ENCODE assay signal across 32 cellular contexts in genomic region chr11:45892856-45893255, GRCh38. TPM values are rescaled to one million over a fixed set of nuclear protein-coding genes. Genes with fewer than 3 reads are reported as not detected.
"Had no signal": no experiment of that assay in that cellular context is flagged by ENCODE, and none has a peak within 500 bp of the region (broad histone marks: within the 10 kb centered on the region; RNA-seq: fewer than 3 reads in every experiment).

No MANE protein-coding gene starts in this region.

- H3K9me3 ChIP-seq: heart left ventricle, sigmoid colon, thyroid gland, upper lobe of right lung had no signal

- H3K36me3 ChIP-seq: brain microvascular endothelial cell, heart left ventricle, sigmoid colon, thyroid gland, upper lobe of right lung had no signal

- ATAC-seq: natural killer cell; stimulated activated memory B cell treated with anti-CD40 and anti-IgM and Interleukin-4, amounts not matched to agents 10 μg/mL and 1 μg/mL and 100 μg/mL, for 72 hours; stimulated activated naive CD8-positive, alpha-beta T cell treated with anti-CD3 and anti-CD28 coated beads, Interleukin-15, amount 100 ng/mL, for 72 hours; upper lobe of right lung had no signal

- DNase-seq: activated CD4-positive, alpha-beta memory T cell treated with anti-CD3 and anti-CD28 coated beads, Interleukin-2, amount 10 ng/mL, durations not matched to agents 7 days and 5 days; activated CD4-positive, alpha-beta T cell treated with anti-CD3 and anti-CD28 coated beads for 1 hour; activated CD4-positive, alpha-beta T cell treated with anti-CD3 and anti-CD28 coated beads, Interleukin-2, amount 10 ng/mL, durations not matched to agents 7 days and 5 days; activated CD8-positive, alpha-beta memory T cell treated with anti-CD3 and anti-CD28 coated beads, Interleukin-2, amount 50 U/mL, for 48 hours; activated gamma-delta T cell; activated naive CD4-positive, alpha-beta T cell treated with anti-CD3 and anti-CD28 coated beads, Interleukin-2, amount 10 ng/mL, durations not matched to agents 7 days and 5 days; activated naive CD8-positive, alpha-beta T cell treated with anti-CD3 and anti-CD28 coated beads, Interleukin-2, amount 10 ng/mL, durations not matched to agents 7 days and 5 days; activated T-cell treated with anti-CD3 and anti-CD28 coated beads, Interleukin-2, amount 50 U/mL, for 24 hours; amniotic stem cell; brain microvascular endothelial cell; central memory CD4-positive, alpha-beta T cell; foreskin fibroblast; heart left ventricle; hypothalamus; mesendoderm; natural killer cell; sigmoid colon; small intestine; stimulated activated CD4-positive, alpha-beta T cell treated with anti-CD3 and anti-CD28 coated beads, Interleukin-1b, Interleukin-23, amount 100 ng/mL, for 48 hours; stimulated activated CD4-positive, alpha-beta T cell treated with anti-CD3 and anti-CD28 coated beads, Interleukin-4, amount 100 ng/mL, for 4 hours; stimulated activated CD8-positive, alpha-beta memory T cell treated with anti-CD3 and anti-CD28 coated beads, Interleukin-4, amount 100 ng/mL, for 48 hours; stimulated activated naive CD8-positive, alpha-beta T cell treated with anti-CD3 and anti-CD28 coated beads, Interleukin-15, amount 100 ng/mL, for 72 hours; substantia nigra; T-helper 2 cell; thyroid gland; upper lobe of right lung had no signal

- H3K27ac ChIP-seq: brain microvascular endothelial cell, heart left ventricle, sigmoid colon, thyroid gland, upper lobe of right lung had no signal

- H3K4me3 ChIP-seq: heart left ventricle, lung, sigmoid colon, thyroid gland, upper lobe of right lung had no signal

- H3K4me1 ChIP-seq: sigmoid colon, thyroid gland, upper lobe of right lung had no signal

- H3K27me3 ChIP-seq: brain microvascular endothelial cell, thyroid gland, upper lobe of right lung had no signal

RNA-seq across cellular contexts. Expression of gene FREY1, which starts 14.2 kb away (rescaled TPM):
- total RNA-seq: kidney epithelial cell had no signal

RNA-seq across cellular contexts. Expression of gene LARGE2, which starts 29.6 kb away (rescaled TPM):
- total RNA-seq: endothelial cell of umbilical vein, osteocyte, posterior vena cava, sigmoid colon had no signal
